Comparison of ENCODE assay signal across 8 cellular contexts in genomic region chr17:17237026-17237799, GRCh38. TPM values are rescaled to one million over a fixed set of nuclear protein-coding genes. Genes with fewer than 3 reads are reported as not detected.
A peak's percentile ranks its signal among the peaks of the same experiment; 100 is the strongest.
DNase-seq lines count a peak whose midpoint lies in the region; ATAC-seq and TF ChIP-seq lines count a peak whose summit lies in the region.

FLCN (minus strand) TSS chr17:17237168; CDS start chr17:17228137, 9,031 bp downstream.

- H3K27ac Mint-ChIP-seq in activated T-helper 17 cell treated with anti-CD3 and anti-CD28 coated beads, Interleukin-2, amount 50 U/mL, for 72 hours = peak within 1 kb of the TSS; percentile 100
- peak within 1 kb of the TSS; percentile 98 to 100 (median 99) for H3K27ac Mint-ChIP-seq in naive thymus-derived CD8-positive, alpha-beta T cell
- peak within 1 kb of the TSS; percentile 100 for H3K27ac Mint-ChIP-seq in stimulated activated naive B cell treated with anti-CD40 and anti-IgM and Interleukin-4, amounts not matched to agents 10 μg/mL and 1 μg/mL and 100 μg/mL, for 72 hours

- DNase-seq in Daoy (ENCODE audit: low read depth) (peak; percentile 87), GM23248 (peak; percentile 95), Karpas-422 (peak; percentile 93), RPMI7951 (ENCODE audit: low read depth) (peak; percentile 84), fibroblast of lung (ENCODE audit: low read depth in 2 of 2) (peak; percentile 85 to 92)
- DNase-seq in naive thymus-derived CD8-positive, alpha-beta T cell = peak; percentile 83 to 99 (median 88)
- peak; percentile 82 for DNase-seq in stimulated activated naive B cell treated with anti-CD40 and anti-IgM and Interleukin-4, amounts not matched to agents 10 μg/mL and 1 μg/mL and 100 μg/mL, for 72 hours

- peak within 1 kb of the TSS; percentile 94 for H3K27ac ChIP-seq in GM23248
- peak within 1 kb of the TSS; percentile 76 for H3K27ac ChIP-seq in Karpas-422 (ENCODE audit: low read length)
- peak within 1 kb of the TSS; percentile 100 for H3K27ac ChIP-seq in fibroblast of lung (ENCODE audit: insufficient read depth, low read length)

- H3K36me3 ChIP-seq in GM23248 (ENCODE audit: low read depth) (no peaks in the 10 kb centered on the region), Karpas-422 (ENCODE audit: insufficient read depth, low read length) (no peaks in the 10 kb centered on the region), fibroblast of lung (ENCODE audit: control insufficient read depth, insufficient read depth, low read length) (peaks cover 2% of the 10 kb centered on the region)

- H3K79me2 ChIP-seq in GM23248 (ENCODE audit: insufficient read depth) (peaks cover 47% of the 10 kb centered on the region), Karpas-422 (ENCODE audit: low read length) (peaks cover 21% of the 10 kb centered on the region), fibroblast of lung (ENCODE audit: control insufficient read depth, insufficient read depth, low read length) (peaks cover 42% of the 10 kb centered on the region)

- peaks cover 14% of the 10 kb centered on the region for H3F3A ChIP-seq in GM23248 (ENCODE audit: insufficient read depth)

- no peaks in the 10 kb centered on the region for H3K9me2 ChIP-seq in GM23248 (ENCODE audit: insufficient read depth)
- no peaks in the 10 kb centered on the region for H3K9me2 ChIP-seq in Karpas-422 (replicated peaks; ENCODE audit: insufficient read depth, low read length)

- POLR2A ChIA-PET in naive thymus-derived CD8-positive, alpha-beta T cell (lab: Charles Lee) = interaction anchor here (0.5 to 3.5 kb wide), 17 partner anchors 9 to 916 kb away, joined by 3 to 33 read pairs (median 3); partner anchors contain the start of genes COPS3 and PLD6

- H3K4me1 ChIP-seq in GM23248 (ENCODE audit: insufficient read depth) (peaks cover 13% of the 10 kb centered on the region), Karpas-422 (ENCODE audit: low read length) (peaks cover 24% of the 10 kb centered on the region), fibroblast of lung (ENCODE audit: control insufficient read depth, extremely low read depth, insufficient read depth, low read length) (peaks cover 2% of the 10 kb centered on the region)

- in situ Hi-C loops in GM23248 (cut with MboI) = no loop called here

- H3K9me3 ChIP-seq in GM23248 (ENCODE audit: low read depth) = no peaks in the 10 kb centered on the region
- no peaks in the 10 kb centered on the region for H3K9me3 ChIP-seq in Karpas-422 (ENCODE audit: low read length)
- no peaks in the 10 kb centered on the region for H3K9me3 ChIP-seq in fibroblast of lung (ENCODE audit: control insufficient read depth, insufficient read depth, low read depth, low read length)

- H3K4me1 Mint-ChIP-seq in activated T-helper 17 cell treated with anti-CD3 and anti-CD28 coated beads, Interleukin-2, amount 50 U/mL, for 72 hours = peaks cover 17% of the 10 kb centered on the region
- peaks cover 19 to 38% (median 30%) of the 10 kb centered on the region in 4 donors for H3K4me1 Mint-ChIP-seq in naive thymus-derived CD8-positive, alpha-beta T cell
- H3K4me1 Mint-ChIP-seq in stimulated activated naive B cell treated with anti-CD40 and anti-IgM and Interleukin-4, amounts not matched to agents 10 μg/mL and 1 μg/mL and 100 μg/mL, for 72 hours = peaks cover 15 to 22% of the 10 kb centered on the region in 2 donors

- no peaks in the 10 kb centered on the region for H3K9me3 Mint-ChIP-seq in activated T-helper 17 cell treated with anti-CD3 and anti-CD28 coated beads, Interleukin-2, amount 50 U/mL, for 72 hours
- no peaks in the 10 kb centered on the region for H3K9me3 Mint-ChIP-seq in naive thymus-derived CD8-positive, alpha-beta T cell
- no peaks in the 10 kb centered on the region for H3K9me3 Mint-ChIP-seq in stimulated activated naive B cell treated with anti-CD40 and anti-IgM and Interleukin-4, amounts not matched to agents 10 μg/mL and 1 μg/mL and 100 μg/mL, for 72 hours

- H3K4me2 ChIP-seq in GM23248 (ENCODE audit: unreplicated experiment) (peak within 1 kb of the TSS; percentile 92), Karpas-422 (ENCODE audit: low read depth, low read length, poor library complexity, severe bottlenecking) (peak within 1 kb of the TSS; percentile 96), fibroblast of lung (ENCODE audit: extremely low read depth, insufficient read depth, low read length) (peak within 1 kb of the TSS; percentile 99)

- H2AFZ ChIP-seq in GM23248 = peak within 1 kb of the TSS; percentile 97
- peak within 1 kb of the TSS; percentile 90 for H2AFZ ChIP-seq in Karpas-422 (ENCODE audit: low read length)
- peak within 1 kb of the TSS; percentile 98 for H2AFZ ChIP-seq in fibroblast of lung (ENCODE audit: low read length)

- peaks cover 16% of the 10 kb centered on the region for H3K36me3 Mint-ChIP-seq in activated T-helper 17 cell treated with anti-CD3 and anti-CD28 coated beads, Interleukin-2, amount 50 U/mL, for 72 hours (ENCODE audit: low read depth)
- H3K36me3 Mint-ChIP-seq in naive thymus-derived CD8-positive, alpha-beta T cell = peaks cover 0 to 6% (median 0%) of the 10 kb centered on the region in 3 donors
- H3K36me3 Mint-ChIP-seq in stimulated activated naive B cell treated with anti-CD40 and anti-IgM and Interleukin-4, amounts not matched to agents 10 μg/mL and 1 μg/mL and 100 μg/mL, for 72 hours = peaks cover 2 to 18% of the 10 kb centered on the region in 2 donors

- H4K20me1 ChIP-seq in GM23248 (ENCODE audit: insufficient read depth) = no peaks in the 10 kb centered on the region
- H4K20me1 ChIP-seq in Karpas-422 (ENCODE audit: insufficient read depth, low read depth, low read length) = peaks cover 4% of the 10 kb centered on the region; the same call in 1 of the 2 replicates
- H4K20me1 ChIP-seq in fibroblast of lung (ENCODE audit: control insufficient read depth, extremely low read depth, insufficient read depth, low read length) = peaks cover 5% of the 10 kb centered on the region

- peak within 1 kb of the TSS; percentile 95 for H3K4me3 Mint-ChIP-seq in activated T-helper 17 cell treated with anti-CD3 and anti-CD28 coated beads, Interleukin-2, amount 50 U/mL, for 72 hours
- H3K4me3 Mint-ChIP-seq in naive thymus-derived CD8-positive, alpha-beta T cell = peak within 1 kb of the TSS; percentile 91 to 98 (median 96)
- peak within 1 kb of the TSS; percentile 94 to 98 for H3K4me3 Mint-ChIP-seq in stimulated activated naive B cell treated with anti-CD40 and anti-IgM and Interleukin-4, amounts not matched to agents 10 μg/mL and 1 μg/mL and 100 μg/mL, for 72 hours

- H3K27me3 ChIP-seq in GM23248 (replicated peaks; ENCODE audit: insufficient read depth) (no peaks in the 10 kb centered on the region), Karpas-422 (ENCODE audit: low read length) (no peaks in the 10 kb centered on the region), fibroblast of lung (ENCODE audit: control insufficient read depth, insufficient read depth, low read length) (no peaks in the 10 kb centered on the region)

- no peaks in the 10 kb centered on the region for H3K27me3 Mint-ChIP-seq in activated T-helper 17 cell treated with anti-CD3 and anti-CD28 coated beads, Interleukin-2, amount 50 U/mL, for 72 hours
- no peaks in the 10 kb centered on the region for H3K27me3 Mint-ChIP-seq in naive thymus-derived CD8-positive, alpha-beta T cell
- no peaks in the 10 kb centered on the region for H3K27me3 Mint-ChIP-seq in stimulated activated naive B cell treated with anti-CD40 and anti-IgM and Interleukin-4, amounts not matched to agents 10 μg/mL and 1 μg/mL and 100 μg/mL, for 72 hours

- peak; percentile 93 for ATAC-seq in activated T-helper 17 cell treated with anti-CD3 and anti-CD28 coated beads, Interleukin-2, amount 50 U/mL, for 72 hours (replicated peaks)
- peak; percentile 94 for ATAC-seq in naive thymus-derived CD8-positive, alpha-beta T cell
- peak; percentile 92 to 94 for ATAC-seq in stimulated activated naive B cell treated with anti-CD40 and anti-IgM and Interleukin-4, amounts not matched to agents 10 μg/mL and 1 μg/mL and 100 μg/mL, for 72 hours (replicated peaks)

- H3K4me3 ChIP-seq in GM23248 (peak within 1 kb of the TSS; percentile 94), Karpas-422 (ENCODE audit: low read length) (peak within 1 kb of the TSS; percentile 96), fibroblast of lung (replicated peaks in 1 of 4; ENCODE audit: control extremely low read depth in 1 of 4, insufficient read depth in 1 of 4, low read depth in 3 of 4, low read length in 4 of 4) (peak within 1 kb of the TSS; percentile 85 to 98 (median 89))

- peak within 1 kb of the TSS; percentile 99 for H3K9ac ChIP-seq in GM23248
- peak within 1 kb of the TSS; percentile 88 for H3K9ac ChIP-seq in Karpas-422 (ENCODE audit: low read length)
- H3K9ac ChIP-seq in fibroblast of lung (ENCODE audit: insufficient read depth, low read length) = peak within 1 kb of the TSS; percentile 99

- TF ChIP-seq CTCF in fibroblast of lung (conservative IDR thresholded peaks at IDR 0.05 in 1 of 2, IDR thresholded peaks at IDR 0.05 in 1 of 2; ENCODE audit: low read depth in 1 of 2, low read length in 2 of 2) = no peak

- WGBS in GM23248 (ENCODE audit: low coverage in 1 of 2, low lambda C conversion rate in 2 of 2, missing lambda C conversion rate in 2 of 2), 2 experiments = 1% methylated on average over 34 to 44 of the region's 53 CpGs

RNA-seq across cellular contexts. Expression of gene FLCN, which starts in this region (rescaled TPM):
- total RNA-seq in Daoy (2014; rRNA removed; shearing (Covaris generic)) = 18.2 and 19.7 TPM in 2 replicates
- 12.0 and 21.5 TPM in 2 replicates for total RNA-seq in GM23248 (2014; rRNA removed; shearing (Covaris generic))
- 7.3 and 10.0 TPM in 2 replicates for polyA plus RNA-seq in GM23248 (2016; fragmentation: Nextera tagmentation; extraction: Ambion mirVana)
- 15.6 and 21.5 TPM in 2 replicates for total RNA-seq in Karpas-422 (2014; rRNA removed; shearing (Covaris generic); ENCODE audit: low replicate concordance)
- total RNA-seq in RPMI7951 (2014; rRNA removed; shearing (Covaris generic)) = 9.4 and 11.3 TPM in 2 replicates
- total RNA-seq in activated T-helper 17 cell treated with anti-CD3 and anti-CD28 coated beads, Interleukin-2, amount 50 U/mL, for 72 hours = 10 to 100 TPM; 30.9 to 50.6 TPM
- total RNA-seq in fibroblast of lung = 66.5 and 68.5 TPM in 2 replicates
- polyA plus RNA-seq in fibroblast of lung = 16.4 and 17.5 TPM in 2 replicates
- polyA plus RNA-seq in fibroblast of lung (2012) = 28.3 and 34.2 TPM in 2 replicates
- 54.8 and 71.1 TPM in 2 replicates for polyA minus RNA-seq in fibroblast of lung (ENCODE audit: low replicate concordance)
- 10 to 100 TPM; 63.9 to 70.6 TPM for total RNA-seq in naive thymus-derived CD8-positive, alpha-beta T cell
- 1 to 10 TPM; 3.1 to 4.9 (median 4.8) TPM for polyA plus RNA-seq in naive thymus-derived CD8-positive, alpha-beta T cell

Comparison
In these comparisons a context has a peak if more than half of its experiments do, and no peak if none do; other contexts are left out.
1. Peak in every context shown above with its lines: DNase-seq, ATAC-seq, H3K4me3 ChIP-seq and H3K27ac ChIP-seq.